ENCODE assay signal across 11 cellular contexts in the genomic region with DNA sequence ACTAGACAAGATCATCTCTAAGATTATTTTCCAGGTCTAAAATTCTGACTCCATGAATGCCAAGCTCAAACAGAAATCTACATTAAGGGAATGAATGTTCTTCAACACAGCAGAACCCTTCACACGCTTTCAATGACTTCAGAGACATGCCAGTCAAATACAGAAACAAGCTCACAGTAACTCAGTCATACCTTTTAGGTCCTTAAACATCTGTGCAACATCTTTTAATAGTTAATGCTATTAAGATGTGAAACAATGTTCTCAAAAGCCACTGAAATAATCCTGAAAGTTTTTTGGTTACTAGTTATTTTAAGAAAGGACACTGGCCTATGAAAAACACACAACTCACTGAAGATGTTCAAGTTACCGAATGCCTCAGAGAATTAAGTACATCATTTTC. TPM values are rescaled to one million over a fixed set of nuclear protein-coding genes. Genes with fewer than 3 reads are reported as not detected.
A peak's percentile ranks its signal among the peaks of the same experiment; 100 is the strongest.
DNase-seq lines count a peak whose midpoint lies in the region; ATAC-seq and TF ChIP-seq lines count a peak whose summit lies in the region.
"Had no signal": no experiment of that assay in that cellular context is flagged by ENCODE, and none has a peak within 500 bp of the region (broad histone marks: within the 10 kb centered on the region; RNA-seq: fewer than 3 reads in every experiment).

No MANE protein-coding gene starts in this region.

- intact Hi-C loops in activated CD4-positive, alpha-beta memory T cell treated with anti-CD3 and anti-CD28 coated beads for 36 hours (cut with micrococcal nuclease) = loop anchor here (5.0 to 10.0 kb wide), 5 partner anchors 39 to 651 kb away; partner anchors contain the start of gene NCBP2
- intact Hi-C loops in PC-3 (cut with micrococcal nuclease) = loop anchor here (5.0 kb wide), 1 partner anchor 216 kb away; no protein-coding TSS in a partner anchor

- H3K4me2 ChIP-seq in PC-3 (ENCODE audit: low read length) = peak overlapping the region; percentile 88

- no peak overlapping the region for H3K27ac Mint-ChIP-seq in activated CD4-positive, alpha-beta memory T cell treated with anti-CD3 and anti-CD28 coated beads for 36 hours
- H3K27ac Mint-ChIP-seq in activated CD4-positive, alpha-beta memory T cell treated with anti-CD3 and anti-CD28 coated beads, Interleukin-2, amount 10 ng/mL, durations not matched to agents 7 days and 5 days = no peak overlapping the region
- H3K27ac Mint-ChIP-seq in progenitor cell of endocrine pancreas (no peak overlapping the region), mesothelial cell of epicardium (no peak overlapping the region)

- no peaks in the 10 kb centered on the region for H3K9me3 ChIP-seq in PC-3 (ENCODE audit: low read length)
- no peaks in the 10 kb centered on the region for H3K9me3 ChIP-seq in endocrine pancreas (ENCODE audit: control insufficient read depth, low read length)
- H3K9me3 ChIP-seq: prostate gland had no signal

- CTCF ChIA-PET in activated CD4-positive, alpha-beta memory T cell treated with anti-CD3 and anti-CD28 coated beads for 36 hours (lab: Charles Lee) = interaction anchor here (1.2 kb wide), 3 partner anchors 13 to 214 kb away, joined by 4 to 13 read pairs (median 4); no protein-coding TSS in a partner anchor
- CTCF ChIA-PET in activated CD4-positive, alpha-beta memory T cell treated with anti-CD3 and anti-CD28 coated beads, Interleukin-2, amount 10 ng/mL, durations not matched to agents 7 days and 5 days (lab: Charles Lee) = interaction anchor here (1.0 kb wide), 1 partner anchor 39 kb away, joined by 3 read pairs; no protein-coding TSS in a partner anchor
- CTCF ChIA-PET in PC-3 (lab: Charles Lee) = interaction anchor here (1.1 kb wide), 1 partner anchor 158 kb away, joined by 3 read pairs; no protein-coding TSS in a partner anchor

- H3K9ac ChIP-seq in PC-3 (ENCODE audit: low read length) (peak overlapping the region; percentile 91; the same call in 1 of the 2 replicates), endocrine pancreas (ENCODE audit: control insufficient read depth, insufficient read depth, low read length) (no peak overlapping the region)

- H3K4me1 ChIP-seq in PC-3 (ENCODE audit: insufficient read depth, low read length) (peaks cover 47% of the 10 kb centered on the region), endocrine pancreas (ENCODE audit: control insufficient read depth, insufficient read depth, low read length) (peaks cover 12% of the 10 kb centered on the region)
- H3K4me1 ChIP-seq: prostate gland had no signal

- H3K36me3 ChIP-seq in PC-3 (ENCODE audit: low read depth, low read length) = peaks cover 44% of the 10 kb centered on the region
- no peaks in the 10 kb centered on the region for H3K36me3 ChIP-seq in endocrine pancreas (ENCODE audit: control insufficient read depth, insufficient read depth, low read length)
- H3K36me3 ChIP-seq: prostate gland had no signal

- no peak for DNase-seq in activated CD4-positive, alpha-beta memory T cell treated with anti-CD3 and anti-CD28 coated beads for 36 hours
- DNase-seq in activated CD4-positive, alpha-beta memory T cell treated with anti-CD3 and anti-CD28 coated beads, Interleukin-2, amount 10 ng/mL, durations not matched to agents 7 days and 5 days = no peak
- no peak for DNase-seq in PC-3
- no peak for DNase-seq in progenitor cell of endocrine pancreas (ENCODE audit: low spot score, unreplicated experiment)
- no peak for DNase-seq in mesothelial cell of epicardium (ENCODE audit: low spot score in 2 of 2, unreplicated experiment in 2 of 2)
- no peak for DNase-seq in DMS153 treated with DMSO at 0.1 percent for 48 hours (lab: John Stamatoyannopoulos, UW; ENCODE audit: unreplicated experiment)
- DNase-seq in activated effector memory CD4-positive, alpha-beta T cell treated with anti-CD3 and anti-CD28 coated beads, Interleukin-2, amount 50 U/mL, for 16 hours = no peak
- DNase-seq: NCI-H1048 had no signal

- H3K4me3 ChIP-seq in PC-3 (ENCODE audit: low read length) (peak overlapping the region; percentile 86), endocrine pancreas (ENCODE audit: control insufficient read depth, insufficient read depth, low read length) (peak overlapping the region; percentile 90)
- H3K4me3 ChIP-seq: prostate gland had no signal

- no peak overlapping the region for H2AFZ ChIP-seq in PC-3 (ENCODE audit: low read length)

- no peak for ATAC-seq in PC-3

- H3K4me1 Mint-ChIP-seq in activated CD4-positive, alpha-beta memory T cell treated with anti-CD3 and anti-CD28 coated beads for 36 hours (ENCODE audit: low read depth) = peaks cover 48% of the 10 kb centered on the region
- peaks cover 48% of the 10 kb centered on the region for H3K4me1 Mint-ChIP-seq in activated CD4-positive, alpha-beta memory T cell treated with anti-CD3 and anti-CD28 coated beads, Interleukin-2, amount 10 ng/mL, durations not matched to agents 7 days and 5 days
- H3K4me1 Mint-ChIP-seq in progenitor cell of endocrine pancreas (ENCODE audit: low read depth) (peaks cover 24% of the 10 kb centered on the region), mesothelial cell of epicardium (peaks cover 24% of the 10 kb centered on the region)

- H3K4me3 Mint-ChIP-seq in activated CD4-positive, alpha-beta memory T cell treated with anti-CD3 and anti-CD28 coated beads for 36 hours = peak overlapping the region; percentile 20
- no peak overlapping the region for H3K4me3 Mint-ChIP-seq in activated CD4-positive, alpha-beta memory T cell treated with anti-CD3 and anti-CD28 coated beads, Interleukin-2, amount 10 ng/mL, durations not matched to agents 7 days and 5 days
- H3K4me3 Mint-ChIP-seq in progenitor cell of endocrine pancreas (ENCODE audit: low read depth) (peak overlapping the region; percentile 18), mesothelial cell of epicardium (no peak overlapping the region)

- H3K27me3 ChIP-seq in PC-3 (ENCODE audit: low read length) (no peaks in the 10 kb centered on the region), endocrine pancreas (ENCODE audit: control insufficient read depth, insufficient read depth, low read length) (no peaks in the 10 kb centered on the region)

- no TSS peak for BruUV-seq in PC-3 (replicated peaks; lab: Mats Ljungman, UMichigan)

- TF ChIP-seq CTCF in PC-3 (conservative IDR thresholded peaks at IDR 0.05; ENCODE audit: low read depth, low read length) (no peak), progenitor cell of endocrine pancreas (IDR thresholded peaks at IDR 0.05; ENCODE audit: unreplicated experiment) (no peak), mesothelial cell of epicardium (IDR thresholded peaks at IDR 0.05; ENCODE audit: unreplicated experiment) (no peak)

- H3K27me3 Mint-ChIP-seq in activated CD4-positive, alpha-beta memory T cell treated with anti-CD3 and anti-CD28 coated beads for 36 hours = peaks cover 11% of the 10 kb centered on the region
- H3K27me3 Mint-ChIP-seq in activated CD4-positive, alpha-beta memory T cell treated with anti-CD3 and anti-CD28 coated beads, Interleukin-2, amount 10 ng/mL, durations not matched to agents 7 days and 5 days = peaks cover 17% of the 10 kb centered on the region
- H3K27me3 Mint-ChIP-seq in progenitor cell of endocrine pancreas (no peaks in the 10 kb centered on the region), mesothelial cell of epicardium (ENCODE audit: low read depth) (no peaks in the 10 kb centered on the region)

- H3K27ac ChIP-seq in PC-3 (ENCODE audit: low read length) = no peak overlapping the region
- H3K27ac ChIP-seq: coronary artery, prostate gland had no signal

- H3K9me3 Mint-ChIP-seq in activated CD4-positive, alpha-beta memory T cell treated with anti-CD3 and anti-CD28 coated beads for 36 hours = no peaks in the 10 kb centered on the region
- no peaks in the 10 kb centered on the region for H3K9me3 Mint-ChIP-seq in activated CD4-positive, alpha-beta memory T cell treated with anti-CD3 and anti-CD28 coated beads, Interleukin-2, amount 10 ng/mL, durations not matched to agents 7 days and 5 days
- H3K9me3 Mint-ChIP-seq in progenitor cell of endocrine pancreas (ENCODE audit: low read depth) = no peaks in the 10 kb centered on the region
- no peaks in the 10 kb centered on the region for H3K9me3 Mint-ChIP-seq in mesothelial cell of epicardium

- 0 out of 2 replicates have a peak, but pooled peaks cover 11% of the 10 kb centered on the region for H4K20me1 ChIP-seq in PC-3 (ENCODE audit: low read length)

- no peaks in the 10 kb centered on the region for H3K9me2 ChIP-seq in PC-3 (replicated peaks; ENCODE audit: low read length)

- peaks cover 71% of the 10 kb centered on the region for H3K79me2 ChIP-seq in PC-3 (ENCODE audit: low read length)

- POLR2A ChIA-PET in activated CD4-positive, alpha-beta memory T cell treated with anti-CD3 and anti-CD28 coated beads for 36 hours (lab: Charles Lee) = no interaction called here
- POLR2A ChIA-PET in activated CD4-positive, alpha-beta memory T cell treated with anti-CD3 and anti-CD28 coated beads, Interleukin-2, amount 10 ng/mL, durations not matched to agents 7 days and 5 days (lab: Charles Lee) = no interaction called here
- POLR2A ChIA-PET in PC-3 (lab: Charles Lee; ENCODE audit: unreplicated experiment) = interaction anchor here (0.7 kb wide), 1 partner anchor 9 kb away, joined by 12 read pairs; no protein-coding TSS in a partner anchor

- H3K36me3 Mint-ChIP-seq in activated CD4-positive, alpha-beta memory T cell treated with anti-CD3 and anti-CD28 coated beads for 36 hours = peaks cover 28% of the 10 kb centered on the region
- H3K36me3 Mint-ChIP-seq in activated CD4-positive, alpha-beta memory T cell treated with anti-CD3 and anti-CD28 coated beads, Interleukin-2, amount 10 ng/mL, durations not matched to agents 7 days and 5 days (ENCODE audit: low read depth) = peaks cover 35% of the 10 kb centered on the region
- H3K36me3 Mint-ChIP-seq in progenitor cell of endocrine pancreas (ENCODE audit: insufficient read depth) = peaks cover 11% of the 10 kb centered on the region
- H3K36me3 Mint-ChIP-seq in mesothelial cell of epicardium = peaks cover 12% of the 10 kb centered on the region

- H3F3A ChIP-seq in PC-3 (ENCODE audit: low read length, unreplicated experiment) = no peaks in the 10 kb centered on the region

RNA-seq across cellular contexts. Expression of gene DLG1, which starts 2.5 kb away (rescaled TPM):
- total RNA-seq in activated CD4-positive, alpha-beta memory T cell treated with anti-CD3 and anti-CD28 coated beads for 36 hours = 10 to 100 TPM; 52.6 to 53.3 TPM
- 10 to 100 TPM; 58.2 to 61.4 TPM for total RNA-seq in activated CD4-positive, alpha-beta memory T cell treated with anti-CD3 and anti-CD28 coated beads, Interleukin-2, amount 10 ng/mL, durations not matched to agents 7 days and 5 days
- total RNA-seq in PC-3 (2014; rRNA removed) = 60.8 and 77.8 TPM in 2 replicates
- 99.6 and 115 TPM in 2 replicates for total RNA-seq in progenitor cell of endocrine pancreas
- 106 to 114 TPM (median 107 TPM) in 3 replicates for total RNA-seq in mesothelial cell of epicardium

Comparison
In these comparisons a context has a peak if more than half of its experiments do, and no peak if none do; other contexts are left out.
1. H3K4me3 Mint-ChIP-seq: peak in activated CD4-positive, alpha-beta memory T cell treated with anti-CD3 and anti-CD28 coated beads for 36 hours (single experiment) and progenitor cell of endocrine pancreas (single experiment); none in activated CD4-positive, alpha-beta memory T cell treated with anti-CD3 and anti-CD28 coated beads, Interleukin-2, amount 10 ng/mL, durations not matched to agents 7 days and 5 days (single experiment) and mesothelial cell of epicardium (single experiment).